Comparison of ENCODE assay signal across 21 cellular contexts in the genomic region with DNA sequence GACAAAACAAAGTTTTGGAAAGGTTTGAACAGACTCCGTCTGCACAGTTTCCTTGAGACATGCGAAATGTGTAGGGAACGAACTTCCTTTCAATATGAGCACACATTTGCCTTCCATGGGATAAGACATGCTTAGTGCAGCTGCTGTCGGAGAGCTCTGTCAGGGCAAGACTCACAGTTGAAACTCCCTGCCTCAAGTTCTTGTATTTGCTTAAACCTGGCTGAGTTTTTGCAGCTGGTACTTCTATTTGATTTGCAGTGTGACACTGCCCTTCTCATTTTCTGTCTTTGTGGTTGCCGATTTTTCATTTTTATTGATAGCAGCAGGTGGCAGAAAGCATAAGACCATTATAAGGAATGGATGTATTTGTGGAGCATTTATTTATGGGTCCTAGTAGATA. TPM values are rescaled to one million over a fixed set of nuclear protein-coding genes. Genes with fewer than 3 reads are reported as not detected.
DNase-seq lines count a peak whose midpoint lies in the region; TF ChIP-seq lines count a peak whose summit lies in the region.
"Had no signal": no experiment of that assay in that cellular context is flagged by ENCODE, and none has a peak within 500 bp of the region (broad histone marks: within the 10 kb centered on the region; RNA-seq: fewer than 3 reads in every experiment).

No MANE protein-coding gene starts in this region.

- CTCF ChIA-PET in A673 (lab: Charles Lee) = no interaction called here

- no peak for TF ChIP-seq CTCF in A673 (conservative IDR thresholded peaks at IDR 0.05; ENCODE audit: low read depth, low read length)
- no peak for TF ChIP-seq CTCF in SU-DHL-6 (IDR thresholded peaks at IDR 0.05; ENCODE audit: insufficient read depth, low read length, poor library complexity, severe bottlenecking)
- TF ChIP-seq CTCF in mesothelial cell of epicardium (IDR thresholded peaks at IDR 0.05; ENCODE audit: unreplicated experiment) = no peak
- no peak for TF ChIP-seq CTCF in uterus (IDR thresholded peaks at IDR 0.05)

- H3K36me3 Mint-ChIP-seq in mesothelial cell of epicardium = no peaks in the 10 kb centered on the region
- H3K36me3 Mint-ChIP-seq: CD8-positive, alpha-beta memory T cell had no signal

- H3K9me3 ChIP-seq in A673 (ENCODE audit: low read depth, low read length, poor library complexity, severe bottlenecking) (no peaks in the 10 kb centered on the region), SU-DHL-6 (ENCODE audit: insufficient read depth, low read length) (no peaks in the 10 kb centered on the region), uterus (no peaks in the 10 kb centered on the region)
- H3K9me3 ChIP-seq: left ventricle myocardium inferior, stomach had no signal

- H4K20me1 ChIP-seq in SU-DHL-6 (ENCODE audit: low read depth, low read length) = no peaks in the 10 kb centered on the region

- no peaks in the 10 kb centered on the region for H3K36me3 ChIP-seq in A673 (ENCODE audit: insufficient read depth, low read length, poor library complexity, severe bottlenecking)
- H3K36me3 ChIP-seq in SU-DHL-6 (ENCODE audit: low read length) = no peaks in the 10 kb centered on the region
- H3K36me3 ChIP-seq in uterus = no peaks in the 10 kb centered on the region
- H3K36me3 ChIP-seq: left ventricle myocardium inferior, stomach, WERI-Rb-1 had no signal

- H3K4me1 Mint-ChIP-seq in mesothelial cell of epicardium = peaks cover 16% of the 10 kb centered on the region

- DNase-seq in A673 (ENCODE audit: low spot score) = no peak
- peak; percentile 48 for DNase-seq in NCI-H2081 treated with DMSO at 0.1 percent for 48 hours (lab: John Stamatoyannopoulos, UW)
- DNase-seq in mesothelial cell of epicardium (ENCODE audit: low spot score in 2 of 2, unreplicated experiment in 2 of 2) = no peak
- DNase-seq in activated gamma-delta T cell treated with Interleukin-2 at 50 U/mL for 16 hours = no peak
- no peak for DNase-seq in uterus
- DNase-seq in D341Med (ENCODE audit: low spot score) = no peak
- no peak for DNase-seq in amniotic stem cell (lab: John Stamatoyannopoulos, UW)
- DNase-seq: activated CD8-positive, alpha-beta memory T cell treated with anti-CD3 and anti-CD28 coated beads for 24 hours; CD8-positive, alpha-beta memory T cell; effector memory CD4-positive, alpha-beta T cell; Karpas-422; left ventricle myocardium inferior; NCI-H1436 treated with DMSO at 0.1 percent for 48 hours; NCI-H524 treated with DMSO at 0.1 percent for 48 hours; stomach; WERI-Rb-1 had no signal

- no peaks in the 10 kb centered on the region for H3K79me2 ChIP-seq in SU-DHL-6 (ENCODE audit: insufficient read depth, low read length)

- H3F3A ChIP-seq in SU-DHL-6 (ENCODE audit: insufficient read depth) = peaks cover 46% of the 10 kb centered on the region

- H3K27me3 ChIP-seq in A673 (replicated peaks; ENCODE audit: insufficient read depth, low read depth, low read length, poor library complexity) = no peaks in the 10 kb centered on the region
- H3K27me3 ChIP-seq in SU-DHL-6 (ENCODE audit: low read length) = no peaks in the 10 kb centered on the region
- no peaks in the 10 kb centered on the region for H3K27me3 ChIP-seq in uterus
- H3K27me3 ChIP-seq: stomach had no signal

- BruUV-seq in A673 (replicated peaks; lab: Mats Ljungman, UMichigan) = no TSS peak

- peaks cover 4% of the 10 kb centered on the region for H3K9me3 Mint-ChIP-seq in mesothelial cell of epicardium
- H3K9me3 Mint-ChIP-seq: activated T-helper 1 cell treated with anti-CD3 and anti-CD28 coated beads, Interleukin-12 subunit alpha, Interleukin-12 subunit beta, Interleukin-2, Interleukin-4 antibody, amounts not matched to agents 30 ng/mL and 10 ng/mL and 1 ng/mL, durations not matched to agents 14 hours and 24 hours and 36 hours; central memory CD8-positive, alpha-beta T cell had no signal

- H3K9ac ChIP-seq in SU-DHL-6 (ENCODE audit: low read length) = peak overlapping the region; percentile 45

- H3K4me3 ChIP-seq in A673 (ENCODE audit: low read depth, low read length, poor library complexity, severe bottlenecking) = no peak overlapping the region
- peak overlapping the region; percentile 27 for H3K4me3 ChIP-seq in SU-DHL-6 (ENCODE audit: insufficient read depth, low read length, poor library complexity, severe bottlenecking)
- H3K4me3 ChIP-seq in uterus = no peak overlapping the region
- H3K4me3 ChIP-seq: left ventricle myocardium inferior, stomach had no signal

- H3K27ac ChIP-seq in A673 (ENCODE audit: low read depth, low read length, poor library complexity, severe bottlenecking) = peak overlapping the region; percentile 80
- peak overlapping the region; percentile 61 for H3K27ac ChIP-seq in SU-DHL-6 (ENCODE audit: low read depth, low read length)
- no peak overlapping the region for H3K27ac ChIP-seq in uterus
- H3K27ac ChIP-seq: left ventricle myocardium inferior, stomach, WERI-Rb-1 had no signal

- peaks cover 38% of the 10 kb centered on the region for H3K4me1 ChIP-seq in A673 (ENCODE audit: insufficient read depth, low read length, poor library complexity, severe bottlenecking)
- H3K4me1 ChIP-seq in uterus = no peaks in the 10 kb centered on the region
- H3K4me1 ChIP-seq: left ventricle myocardium inferior had no signal

- intact Hi-C loops in A673 (cut with micrococcal nuclease; ENCODE audit: unreplicated experiment) (no loop called here), uterus (cut with DNase I; ENCODE audit: low total_unique reads) (no loop called here)

- H3K27me3 Mint-ChIP-seq in mesothelial cell of epicardium (ENCODE audit: low read depth) = no peaks in the 10 kb centered on the region
- H3K27me3 Mint-ChIP-seq: CD8-positive, alpha-beta memory T cell; central memory CD8-positive, alpha-beta T cell had no signal

- H3K4me2 ChIP-seq in SU-DHL-6 (ENCODE audit: low read depth, low read length, poor library complexity, severe bottlenecking) = peak overlapping the region; percentile 74

- H2AFZ ChIP-seq in SU-DHL-6 (ENCODE audit: low read depth, low read length, severe bottlenecking) = peak overlapping the region; percentile 42

- no peak for TF ChIP-seq POLR2A in uterus (IDR thresholded peaks at IDR 0.05)

- POLR2A ChIA-PET in A673 (lab: Charles Lee; ENCODE audit: low non-redundant PET) = no interaction called here

- H3K9me2 ChIP-seq in SU-DHL-6 (replicated peaks; ENCODE audit: insufficient read depth, low read length) = no peaks in the 10 kb centered on the region

- peak overlapping the region; percentile 2 for H3K27ac Mint-ChIP-seq in mesothelial cell of epicardium
- H3K27ac Mint-ChIP-seq: activated T-helper 1 cell treated with anti-CD3 and anti-CD28 coated beads, Interleukin-12 subunit alpha, Interleukin-12 subunit beta, Interleukin-2, Interleukin-4 antibody, amounts not matched to agents 30 ng/mL and 10 ng/mL and 1 ng/mL, durations not matched to agents 14 hours and 24 hours and 36 hours; T-helper 1 cell treated with Interleukin-12 subunit alpha and Interleukin-12 subunit beta and Interleukin-4 antibody, amounts not matched to agents 30 μg/mL and 1 μg/mL, for 36 hours had no signal

- H3K4me3 Mint-ChIP-seq in mesothelial cell of epicardium = no peak overlapping the region
- H3K4me3 Mint-ChIP-seq: activated T-helper 1 cell treated with anti-CD3 and anti-CD28 coated beads, Interleukin-12 subunit alpha, Interleukin-12 subunit beta, Interleukin-2, Interleukin-4 antibody, amounts not matched to agents 30 ng/mL and 10 ng/mL and 1 ng/mL, durations not matched to agents 14 hours and 24 hours and 36 hours; CD8-positive, alpha-beta memory T cell; central memory CD8-positive, alpha-beta T cell; T-helper 1 cell treated with Interleukin-12 subunit alpha and Interleukin-12 subunit beta and Interleukin-4 antibody, amounts not matched to agents 30 μg/mL and 1 μg/mL, for 36 hours had no signal

RNA-seq across cellular contexts. Expression of gene RHOH, which starts 18.2 kb away (rescaled TPM):
- 66.8 and 74.2 TPM in 2 replicates for total RNA-seq in A673 (2021)
- total RNA-seq in mesothelial cell of epicardium = 0.25 to 0.40 TPM (median 0.29 TPM) in 3 replicates
- 10 to 100 TPM in 1 of 4 donors, 1 to 10 TPM in 3; 1.5 to 37.1 (median 3.0) TPM for total RNA-seq in uterus
- total RNA-seq: pulmonary artery endothelial cell had no signal

Comparison
In these comparisons a context has a peak if more than half of its experiments do, and no peak if none do; other contexts are left out.
1. H3K27ac ChIP-seq: peak in A673 (single experiment) and SU-DHL-6 (single experiment); none in uterus (0 of 2).